ENCODE assay signal across 1 cellular context in genomic region chr10:131676448-131676847, GRCh38.
TF ChIP-seq lines count a peak whose summit lies in the region.

No MANE protein-coding gene starts in this region.

TF ChIP-seq in GM23338, 12 proteins besides CTCF, POLR2A, EP300 and RAD21 (continued from another document):
- no peak for TF ChIP-seq ZNF462 (CRISPR knock-in tag; IDR thresholded peaks at IDR 0.05)
